In genomic region chr3:43105597-43106292, GRCh38 we compare ENCODE assay signal across 8 cellular contexts. TPM values are rescaled to one million over a fixed set of nuclear protein-coding genes. Genes with fewer than 3 reads are reported as not detected.
DNase-seq lines count a peak whose midpoint lies in the region; FAIRE-seq and TF ChIP-seq lines count a peak whose summit lies in the region.

Gene POMGNT2, minus strand, starts transcription at chr3:43106079. Its CDS starts 24,648 bp downstream, at chr3:43081431.

- H3K9ac ChIP-seq in SK-N-MC (ENCODE audit: insufficient read length), result peak within 1 kb of the TSS; percentile 57

- H3K36me3 ChIP-seq in MG63 (no peaks in the 10 kb centered on the region), SK-N-MC (ENCODE audit: insufficient read depth, low read length) (no peaks in the 10 kb centered on the region), neutrophil (no peaks in the 10 kb centered on the region)

- DNase-seq in DMS53 treated with DMSO at 0.1 percent for 48 hours (lab: John Stamatoyannopoulos, UW; ENCODE audit: unreplicated experiment) (peak; percentile 50), H54 (ENCODE audit: insufficient read length, low spot score) (peak; percentile 97), MG63 (peak; percentile 79), SK-N-MC (ENCODE audit: low read depth, low spot score) (no peak), germinal center (ENCODE audit: low spot score) (peak; percentile 92), stromal cell of bone marrow (ENCODE audit: low read depth) (peak; percentile 74)
- peak; percentile 90 for DNase-seq in activated naive CD4-positive, alpha-beta T cell treated with anti-CD3 and anti-CD28 coated beads, Interleukin-2, amount 50 U/mL, for 16 hours

- peak; percentile 62 for TF ChIP-seq POLR2A in H54 (IDR thresholded peaks at IDR 0.05; ENCODE audit: low read depth, low read length)

- H3K27me3 ChIP-seq in MG63 (no peaks in the 10 kb centered on the region), neutrophil (peaks cover 29% of the 10 kb centered on the region)

- peak within 1 kb of the TSS; percentile 65 for H3K4me3 ChIP-seq in MG63
- H3K4me3 ChIP-seq in SK-N-MC, result peak within 1 kb of the TSS; percentile 78
- H3K4me3 ChIP-seq in neutrophil (ENCODE audit: low read depth in 1 of 2, low read length in 1 of 2), result peak within 1 kb of the TSS; percentile 61 to 79

- peak; percentile 68 for FAIRE-seq in H54 (lab: Jason Lieb, UNC)

- H3K27ac ChIP-seq in SK-N-MC (no peak within 1 kb of the TSS), neutrophil (no peak within 1 kb of the TSS)

- peaks cover 9 to 10% of the 10 kb centered on the region in 2 experiments for H3K4me1 ChIP-seq in neutrophil (ENCODE audit: control insufficient read depth in 1 of 2, insufficient read depth in 1 of 2, low read depth in 1 of 2, low read length in 1 of 2)

- H3K9me3 ChIP-seq in MG63 (no peaks in the 10 kb centered on the region), SK-N-MC (ENCODE audit: low read depth, low read length) (no peaks in the 10 kb centered on the region), neutrophil (no peaks in the 10 kb centered on the region)

- no peak for TF ChIP-seq CTCF in neutrophil (IDR thresholded peaks at IDR 0.05)

RNA-seq across cellular contexts. Expression of gene POMGNT2, which starts in this region (rescaled TPM):
- 10.6 and 13.6 TPM in 2 replicates for total RNA-seq in MG63 (2014; rRNA removed; shearing (Covaris generic); ENCODE audit: low replicate concordance)
